8 cellular contexts compared by ENCODE assay signal in the genomic region with DNA sequence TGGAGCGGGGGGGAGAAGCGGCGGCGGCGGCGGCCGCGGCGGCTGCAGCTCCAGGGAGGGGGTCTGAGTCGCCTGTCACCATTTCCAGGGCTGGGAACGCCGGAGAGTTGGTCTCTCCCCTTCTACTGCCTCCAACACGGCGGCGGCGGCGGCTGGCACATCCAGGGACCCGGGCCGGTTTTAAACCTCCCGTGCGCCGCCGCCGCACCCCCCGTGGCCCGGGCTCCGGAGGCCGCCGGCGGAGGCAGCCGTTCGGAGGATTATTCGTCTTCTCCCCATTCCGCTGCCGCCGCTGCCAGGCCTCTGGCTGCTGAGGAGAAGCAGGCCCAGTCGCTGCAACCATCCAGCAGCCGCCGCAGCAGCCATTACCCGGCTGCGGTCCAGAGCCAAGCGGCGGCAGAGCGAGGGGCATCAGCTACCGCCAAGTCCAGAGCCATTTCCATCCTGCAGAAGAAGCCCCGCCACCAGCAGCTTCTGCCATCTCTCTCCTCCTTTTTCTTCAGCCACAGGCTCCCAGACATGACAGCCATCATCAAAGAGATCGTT. TPM values are rescaled to one million over a fixed set of nuclear protein-coding genes. Genes with fewer than 3 reads are reported as not detected.
DNase-seq lines count a peak whose midpoint lies in the region; ATAC-seq and TF ChIP-seq lines count a peak whose summit lies in the region.
"Not testable (repeated sequence)": the region's sequence is repeated elsewhere in the genome, so short reads cannot be mapped to it uniquely, and the experiment has no call there.

No MANE protein-coding gene starts in this region.

- H3K14ac ChIP-seq in IMR-90 (replicated peaks; ENCODE audit: low read depth, low read length): peak overlapping the region; percentile 94

- H2BK15ac ChIP-seq in IMR-90 (ENCODE audit: low read depth, low read length): 0 out of 3 replicates have a peak overlapping the region, but pooled peaks have one; percentile 4

- peaks cover 11% of the 10 kb centered on the region for H3K36me3 Mint-ChIP-seq in T-cell

- H3K9me3 ChIP-seq in IMR-90 (ENCODE audit: control insufficient read depth, insufficient read depth, low read length); ectodermal cell (ENCODE audit: control insufficient read depth, low read length); iPS-15b (ENCODE audit: control insufficient read depth, insufficient read depth, low read length); neuron (ENCODE audit: low read length); stomach smooth muscle (ENCODE audit: control insufficient read depth in 2 of 2, low read length in 2 of 2): not testable (repeated sequence)

- not testable (repeated sequence) for H3K4me1 ChIP-seq in IMR-90 (ENCODE audit: control insufficient read depth, insufficient read depth, low read length); ectodermal cell (ENCODE audit: control insufficient read depth, insufficient read depth, low read length); stomach smooth muscle (ENCODE audit: control insufficient read depth, insufficient read depth, low read length)
- peaks cover 12% of the 10 kb centered on the region for H3K4me1 ChIP-seq in iPS-15b (ENCODE audit: control insufficient read depth, insufficient read depth, low read length)
- H3K4me1 ChIP-seq in neuron (ENCODE audit: insufficient read depth, low read length): peaks cover 11% of the 10 kb centered on the region

- peak overlapping the region; percentile 65 for H2AFZ ChIP-seq in IMR-90 (replicated peaks; ENCODE audit: low read length, poor library complexity)
- not testable (repeated sequence) for H2AFZ ChIP-seq in neuron (ENCODE audit: low read depth, low read length)

- CTCF ChIA-PET in IMR-90 (lab: Yijun Ruan, JAX): interaction anchor here (0.6 kb wide), 1 partner anchor 702 kb away, joined by 3 read pairs; no protein-coding TSS in a partner anchor
- CTCF ChIA-PET in T-cell (lab: Charles Lee): interaction anchor here in 1 of 2 donors (1.1 to 1.4 kb wide), 2 partner anchors 73 to 945 kb away, joined by 3 to 4 read pairs; no protein-coding TSS in a partner anchor

- peak overlapping the region; percentile 54 for H4K91ac ChIP-seq in IMR-90 (ENCODE audit: insufficient read depth, low read depth, low read length)

- H3K4me1 Mint-ChIP-seq in T-cell: peaks cover 49 to 73% (median 50%) of the 10 kb centered on the region in 3 donors

- WGBS in IMR-90 (ENCODE audit: extremely low coverage in 2 of 2, insufficient read length in 1 of 2), 2 experiments: 3% methylated on average over 7 of the region's 47 CpGs; no CpG with 5 or more reads in 1 of the 2 experiments
- 0% methylated on average over 47 of the region's 47 CpGs for WGBS in ectodermal cell, 2 experiments

- DNase-seq in COLO668 (lab: John Stamatoyannopoulos, UW; ENCODE audit: unreplicated experiment) (peak; percentile 33), T-cell (peak in 20 of 34 experiments; percentile 1 to 36 (median 16)), activated gamma-delta T cell (lab: John Stamatoyannopoulos, UW) (peak; percentile 34)
- DNase-seq in IMR-90: not testable (repeated sequence)

- peak overlapping the region; percentile 91 for H3K27ac ChIP-seq in IMR-90 (ENCODE audit: insufficient read depth, low read length)
- peak overlapping the region; percentile 97 for H3K27ac ChIP-seq in ectodermal cell (ENCODE audit: insufficient read depth, low read depth, low read length, poor library complexity, severe bottlenecking)
- H3K27ac ChIP-seq in stomach smooth muscle (ENCODE audit: low read length): peak overlapping the region; percentile 84

- POLR2A ChIA-PET in IMR-90 (lab: Charles Lee; ENCODE audit: unreplicated experiment): not testable (repeated sequence)
- POLR2A ChIA-PET in T-cell (lab: Charles Lee): interaction anchor here (0.5 to 1.7 kb wide), 4 partner anchors 50 to 523 kb away, joined by 3 to 5 read pairs (median 4); no protein-coding TSS in a partner anchor

- dilution Hi-C loops in IMR-90 (cut with HindIII; ENCODE audit: low sequenced_read_pairs, unreplicated experiment): not testable (repeated sequence)

- H3K27ac Mint-ChIP-seq in T-cell: peak overlapping the region; percentile 84 to 90

- peak overlapping the region; percentile 44 for H3K4ac ChIP-seq in IMR-90 (ENCODE audit: low read depth, low read length)

- ATAC-seq in IMR-90 (ENCODE audit: low read depth): not testable (repeated sequence)
- peak in 2 of 4 experiments; percentile 1 for ATAC-seq in T-cell (replicated peaks in 1 of 4)

- in situ Hi-C loops in IMR-90 (cut with MboI; ENCODE audit: low sequenced_read_pairs): loop anchor here (5.0 kb wide), 1 partner anchor 523 kb away; no protein-coding TSS in a partner anchor

- peak overlapping the region; percentile 79 for H3K18ac ChIP-seq in IMR-90 (ENCODE audit: low read depth, low read length)

- TF ChIP-seq RAD21 in IMR-90 (IDR thresholded peaks at IDR 0.05; ENCODE audit: low read length): not testable (repeated sequence)

- not testable (repeated sequence) for H3K27me3 Mint-ChIP-seq in T-cell

- peak overlapping the region; percentile 69; the same call in 1 of the 2 replicates for H4K5ac ChIP-seq in IMR-90 (ENCODE audit: low read depth, low read length)

- H2AK9ac ChIP-seq in IMR-90 (replicated peaks; ENCODE audit: low read depth, low read length, poor library complexity): peak overlapping the region; percentile 18

- not testable (repeated sequence) for BruUV-seq in IMR-90 (replicated peaks; lab: Mats Ljungman, UMichigan)

- H2BK120ac ChIP-seq in IMR-90 (ENCODE audit: low read depth, low read length): peak overlapping the region; percentile 23; the same call in 1 of the 2 replicates

- not testable (repeated sequence) for H3K79me1 ChIP-seq in IMR-90 (ENCODE audit: low read depth in 1 of 2, low read length in 2 of 2)

- H4K8ac ChIP-seq in IMR-90 (ENCODE audit: low read depth in 2 of 2, low read length in 2 of 2): peak overlapping the region; percentile 4 to 61; a peak in 2 of 4 replicates

- not testable (repeated sequence) for TF ChIP-seq CTCF in IMR-90 (conservative IDR thresholded peaks at IDR 0.05; ENCODE audit: low read depth, low read length)

- peak overlapping the region; percentile 73 for H3K4me3 ChIP-seq in IMR-90 (ENCODE audit: insufficient read depth, low read depth, low read length)
- peak overlapping the region; percentile 87 for H3K4me3 ChIP-seq in ectodermal cell (ENCODE audit: insufficient read depth, low read depth, low read length)
- H3K4me3 ChIP-seq in iPS-15b (ENCODE audit: low read depth, low read length): peak overlapping the region; percentile 63
- H3K4me3 ChIP-seq in neuron (ENCODE audit: low read length): peak overlapping the region; percentile 56
- H3K4me3 ChIP-seq in stomach smooth muscle (ENCODE audit: low read length in 2 of 2): peak overlapping the region; percentile 85 to 97

- peak overlapping the region; percentile 94 for H3K23ac ChIP-seq in IMR-90 (ENCODE audit: low read depth, low read length)

- H4K20me1 ChIP-seq in IMR-90 (ENCODE audit: insufficient read depth, low read length): peaks cover 39% of the 10 kb centered on the region; the same call in 1 of the 2 replicates

- H3K4me3 Mint-ChIP-seq in T-cell: peak overlapping the region; percentile 95 to 97 (median 95)

- H3K9me3 Mint-ChIP-seq in T-cell: not testable (repeated sequence)

- H2BK20ac ChIP-seq in IMR-90 (ENCODE audit: low read depth, low read length): peak overlapping the region; percentile 2; the same call in 1 of the 2 replicates

- intact Hi-C loops in IMR-90 (cut with micrococcal nuclease): loop anchor here (1.0 to 10.0 kb wide), 8 partner anchors 73 to 525 kb away; no protein-coding TSS in a partner anchor

- H3K9ac ChIP-seq in IMR-90 (ENCODE audit: low read depth, low read length) (peak overlapping the region; percentile 100), stomach smooth muscle (ENCODE audit: low read length in 2 of 2) (peak overlapping the region; percentile 73 to 82)
- H3K9ac ChIP-seq in iPS-15b (ENCODE audit: low read depth, low read length): not testable (repeated sequence)

- H3K4me2 ChIP-seq in IMR-90 (ENCODE audit: low read depth, low read length): peak overlapping the region; percentile 97; the same call in 1 of the 2 replicates

- not testable (repeated sequence) for TF ChIP-seq POLR2A in IMR-90 (IDR thresholded peaks at IDR 0.05; ENCODE audit: low read depth, low read length)

- not testable (repeated sequence) for H3K27me3 ChIP-seq in IMR-90 (ENCODE audit: control insufficient read depth, insufficient read depth, low read length); ectodermal cell (ENCODE audit: control insufficient read depth, insufficient read depth, low read length, poor library complexity, severe bottlenecking); iPS-15b (ENCODE audit: control insufficient read depth, insufficient read depth, low read length); neuron (ENCODE audit: insufficient read depth, low read length); stomach smooth muscle (ENCODE audit: control insufficient read depth in 1 of 2, insufficient read depth in 2 of 2, low read length in 2 of 2)

- not testable (repeated sequence) for H3K9me1 ChIP-seq in IMR-90 (ENCODE audit: insufficient read depth, low read length)

- peak overlapping the region; percentile 91 for H2BK5ac ChIP-seq in IMR-90 (ENCODE audit: low read depth, low read length, poor library complexity, severe bottlenecking)

- peak overlapping the region; percentile 16; the same call in 1 of the 2 replicates for H2AK5ac ChIP-seq in IMR-90 (ENCODE audit: low read depth, low read length)

- H3K56ac ChIP-seq in IMR-90 (ENCODE audit: extremely low read depth, insufficient read depth, low read length): peak overlapping the region; percentile 98

- not testable (repeated sequence) for H3K36me3 ChIP-seq in IMR-90 (ENCODE audit: control insufficient read depth, insufficient read depth, low read length); ectodermal cell (ENCODE audit: control insufficient read depth, insufficient read depth, low read length); iPS-15b (ENCODE audit: control insufficient read depth, insufficient read depth, low read length); neuron (ENCODE audit: insufficient read depth, low read length); stomach smooth muscle (ENCODE audit: control insufficient read depth in 2 of 2, insufficient read depth in 2 of 2, low read length in 2 of 2)

RNA-seq across cellular contexts. Expression of a gene that starts 0.6 kb away (rescaled TPM):
- 38.9 and 88.0 TPM in 2 replicates for total RNA-seq in IMR-90 (2012; rRNA removed)
- 12.0 and 14.5 TPM in 2 replicates for polyA plus RNA-seq in IMR-90 (2012; rRNA removed)
- polyA plus RNA-seq in IMR-90 (2012; cell fraction: cytosol; rRNA removed): 2.1 and 2.9 TPM in 2 replicates
- 2.0 and 15.2 TPM in 2 replicates for polyA plus RNA-seq in IMR-90 (2012; cell fraction: nucleus; rRNA removed; ENCODE audit: low replicate concordance)
- total RNA-seq in T-cell: 10 to 100 TPM; 59.9 to 98.7 (median 66.9) TPM
- 39.5 TPM for polyA plus RNA-seq in ectodermal cell (2013, experiment 1 of 4)
- 32.3 TPM for polyA plus RNA-seq in ectodermal cell (2013, experiment 2 of 4)
- polyA plus RNA-seq in ectodermal cell (2013, experiment 3 of 4): 37.4 TPM
- polyA plus RNA-seq in ectodermal cell (2013, experiment 4 of 4): 40.8 TPM

RNA-seq across cellular contexts. Expression of a gene that starts 0.7 kb away (rescaled TPM):
- 0.36 and 0.56 TPM in 2 replicates for total RNA-seq in IMR-90 (2012; rRNA removed)
- polyA plus RNA-seq in IMR-90 (2012; rRNA removed): 0.26 and 0.36 TPM in 2 replicates
- polyA plus RNA-seq in IMR-90 (2012; cell fraction: cytosol; rRNA removed): 0.22 and 0.39 TPM in 2 replicates
- 0.11 and 0.18 TPM in 2 replicates for polyA plus RNA-seq in IMR-90 (2012; cell fraction: nucleus; rRNA removed; ENCODE audit: low replicate concordance)
- 1 to 10 TPM in 1 of 5 donors, under 1 TPM in 4; 0.50 to 1.0 (median 0.60) TPM for total RNA-seq in T-cell
- 1.2 TPM for polyA plus RNA-seq in ectodermal cell (2013, experiment 1 of 4)
- polyA plus RNA-seq in ectodermal cell (2013, experiment 2 of 4): 1.1 TPM
- polyA plus RNA-seq in ectodermal cell (2013, experiment 3 of 4): 0.91 TPM
- polyA plus RNA-seq in ectodermal cell (2013, experiment 4 of 4): 0.89 TPM

RNA-seq across cellular contexts. Expression of a gene that starts 46.0 kb away (rescaled TPM):
- 21.9 and 41.4 TPM in 2 replicates for total RNA-seq in IMR-90 (2012; rRNA removed)
- polyA plus RNA-seq in IMR-90 (2012; rRNA removed): 11.7 and 12.7 TPM in 2 replicates
- 1.2 and 1.5 TPM in 2 replicates for polyA plus RNA-seq in IMR-90 (2012; cell fraction: cytosol; rRNA removed)
- polyA plus RNA-seq in IMR-90 (2012; cell fraction: nucleus; rRNA removed; ENCODE audit: low replicate concordance): 0.53 and 6.8 TPM in 2 replicates
- 10 to 100 TPM; 35.2 to 43.8 (median 42.1) TPM for total RNA-seq in T-cell
- 38.2 TPM for polyA plus RNA-seq in ectodermal cell (2013, experiment 1 of 4)
- polyA plus RNA-seq in ectodermal cell (2013, experiment 2 of 4): 38.2 TPM
- 31.7 TPM for polyA plus RNA-seq in ectodermal cell (2013, experiment 3 of 4)
- 35.4 TPM for polyA plus RNA-seq in ectodermal cell (2013, experiment 4 of 4)
